ENCODE assay signal across 24 cellular contexts in genomic region chr12:92600052-92600451, GRCh38.
"Had no signal": no experiment of that assay in that cellular context is flagged by ENCODE, and none has a peak within 500 bp of the region (broad histone marks: within the 10 kb centered on the region; RNA-seq: fewer than 3 reads in every experiment).

No MANE protein-coding gene starts in this region.

- DNase-seq: activated CD4-positive, alpha-beta T cell treated with anti-CD3 and anti-CD28 coated beads, Interleukin-2, amount 50 U/mL, for 1 hour; activated CD4-positive, CD25-positive, alpha-beta regulatory T cell treated with anti-CD3 and anti-CD28 coated beads, Interleukin-2, amount 50 U/mL, for 72 hours; activated CD8-positive, alpha-beta T cell treated with anti-CD3 and anti-CD28 coated beads for 36 hours; activated naive CD4-positive, alpha-beta T cell; activated T-cell treated with anti-CD3 and anti-CD28 coated beads, Interleukin-2, amount 50 U/mL, for 4 hours; amniotic stem cell; brain microvascular endothelial cell; cortex of kidney; esophagus squamous epithelium; foreskin melanocyte; heart right ventricle; left lung; mucosa of descending colon; nephron progenitor cell; right lobe of liver; stimulated activated CD4-positive, alpha-beta T cell treated with anti-CD3 and anti-CD28 coated beads, Interleukin-4, amount 100 ng/mL, for 1 hour; stimulated activated naive CD8-positive, alpha-beta T cell treated with anti-CD3 and anti-CD28 coated beads, Interleukin-15, Interleukin-2, amounts not matched to agents 100 U/mL and 50 U/mL, for 24 hours; T-helper 17 cell; T1000; testis; transverse colon had no signal

- H3K27ac Mint-ChIP-seq: activated T-helper 2 cell treated with anti-CD3 and anti-CD28 coated beads, Interferon-gamma antibody, Interleukin-2, Interleukin-4, amounts not matched to agents 10 μg/mL and 5 μg/mL and 100 μg/mL, durations not matched to agents 14 hours and 24 hours and 36 hours; nephron progenitor cell had no signal

- H3K36me3 ChIP-seq: brain microvascular endothelial cell, esophagus squamous epithelium, heart right ventricle, left lung, neutrophil, right lobe of liver, transverse colon had no signal

- ATAC-seq: activated CD8-positive, alpha-beta T cell treated with anti-CD3 and anti-CD28 coated beads for 36 hours; activated T-cell treated with anti-CD3 and anti-CD28 coated beads, Interleukin-2, amount 50 U/mL, for 4 hours; heart right ventricle; left lung; mucosa of descending colon; right lobe of liver; stimulated activated naive CD8-positive, alpha-beta T cell treated with anti-CD3 and anti-CD28 coated beads, Interleukin-15, Interleukin-2, amounts not matched to agents 100 U/mL and 50 U/mL, for 24 hours; T-helper 17 cell had no signal

- H3K9me3 ChIP-seq: neutrophil, right lobe of liver, testis had no signal

- H3K4me3 ChIP-seq: esophagus squamous epithelium, heart right ventricle, left lung, lung, mucosa of descending colon, right lobe of liver, testis, transverse colon had no signal

- H3K4me3 Mint-ChIP-seq: activated CD8-positive, alpha-beta T cell treated with anti-CD3 and anti-CD28 coated beads for 36 hours; activated T-cell treated with anti-CD3 and anti-CD28 coated beads, Interleukin-2, amount 50 U/mL, for 4 hours; nephron progenitor cell; T-helper 17 cell had no signal

- H3K4me1 ChIP-seq: right lobe of liver, testis had no signal

- H3K27me3 Mint-ChIP-seq: activated CD8-positive, alpha-beta T cell treated with anti-CD3 and anti-CD28 coated beads for 36 hours; T-helper 17 cell had no signal

- H3K27ac ChIP-seq: brain microvascular endothelial cell, esophagus squamous epithelium, left lung, neutrophil, right lobe of liver, testis, transverse colon had no signal

- H3K27me3 ChIP-seq: brain microvascular endothelial cell, esophagus squamous epithelium, heart right ventricle, left lung, neutrophil, right lobe of liver, testis, transverse colon had no signal
